ENCODE assay signal across 8 cellular contexts in the genomic region with DNA sequence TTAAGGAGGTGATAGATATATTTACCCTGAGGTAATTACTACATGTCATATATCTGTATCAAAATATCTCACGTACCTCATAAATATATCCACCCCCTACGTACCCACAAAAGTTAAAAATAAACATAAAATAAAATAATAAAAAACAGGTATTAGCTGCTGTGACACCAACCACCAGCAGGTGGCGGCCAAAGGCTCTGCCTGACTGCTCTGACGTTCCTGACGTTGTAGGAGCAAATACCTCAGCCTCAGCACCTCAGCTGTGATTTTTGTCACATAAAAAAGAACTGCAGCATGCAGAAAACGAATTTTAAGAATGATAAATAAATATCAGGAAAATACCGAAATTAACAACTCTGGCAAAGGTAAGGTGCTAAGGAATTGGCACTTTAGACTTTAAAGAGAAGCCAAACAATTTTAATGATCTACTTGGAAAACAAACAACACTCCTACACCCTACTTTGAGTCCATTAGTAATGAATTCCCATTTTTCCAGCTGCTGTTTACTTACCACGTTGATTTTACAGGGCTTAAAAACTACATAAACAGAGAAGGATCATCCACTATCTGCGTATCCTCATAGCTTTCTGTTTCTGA.
DNase-seq lines count a peak whose midpoint lies in the region; ATAC-seq, FAIRE-seq and TF ChIP-seq lines count a peak whose summit lies in the region.

No MANE protein-coding gene starts in this region.

- intact Hi-C loops in K562 (cut with micrococcal nuclease): loop anchor here (1.0 to 2.0 kb wide), 2 partner anchors 261 to 1122 kb away; no protein-coding TSS in a partner anchor

- H3K9ac ChIP-seq in K562 (ENCODE audit: insufficient read depth in 1 of 2, low read depth in 2 of 2, low read length in 2 of 2): no peak overlapping the region

- peak; percentile 56 for ATAC-seq in GM18519 (IDR thresholded peaks at IDR 0.05; ENCODE audit: low FRiP score, unreplicated experiment)
- ATAC-seq in K562: peak; percentile 84

- no peak overlapping the region for H3K27ac ChIP-seq in K562 (ENCODE audit: extremely low read depth, low read depth, low read length)

- H3K4me3 ChIP-seq in K562: no peak overlapping the region

- H3K79me2 ChIP-seq in K562 (ENCODE audit: control insufficient read depth, insufficient read depth, low read length): no peaks in the 10 kb centered on the region

- H3K4me2 ChIP-seq in K562 (ENCODE audit: insufficient read depth, low read length): no peak overlapping the region

- peak; percentile 67 to 70 for TF ChIP-seq RAD21 in K562 (CRISPR knock-in tag; conservative IDR thresholded peaks at IDR 0.05 in 1 of 2, IDR thresholded peaks at IDR 0.05 in 1 of 2)

- no TSS peak for BruUV-seq in K562 (replicated peaks; lab: Mats Ljungman, UMichigan)

- no peak for TF ChIP-seq EP300 in K562 (IDR thresholded peaks at IDR 0.05; ENCODE audit: low read length)

- no peaks in the 10 kb centered on the region for H3K4me1 ChIP-seq in K562 (replicated peaks in 1 of 2; ENCODE audit: control insufficient read depth in 2 of 2, insufficient read depth in 2 of 2, low read length in 2 of 2)

- no peaks in the 10 kb centered on the region for H3K9me3 ChIP-seq in K562 (replicated peaks; ENCODE audit: control insufficient read depth, insufficient read depth, low read depth, low read length)

- no peaks in the 10 kb centered on the region for H4K20me1 ChIP-seq in K562 (replicated peaks; ENCODE audit: control insufficient read depth, insufficient read depth, low read length)

- TF ChIP-seq CTCF in K562 (IDR thresholded peaks at IDR 0.05 in 2 of 3, conservative IDR thresholded peaks at IDR 0.05 in 1 of 3; ENCODE audit: insufficient read depth in 2 of 3, low read depth in 1 of 3, low read length in 3 of 3): peak; percentile 78 to 91 (median 78)

- CTCF ChIA-PET in K562 (lab: Yijun Ruan, JAX; ENCODE audit: low intra/inter-chr PET ratio): interaction anchor here (0.7 to 1.3 kb wide), 2 partner anchors 13 to 262 kb away, joined by 6 to 8 read pairs; no protein-coding TSS in a partner anchor

- POLR2A ChIA-PET in K562 (lab: Yijun Ruan, JAX): interaction anchor here (1.2 kb wide), 1 partner anchor 21 kb away, joined by 3 read pairs; no protein-coding TSS in a partner anchor

- H3K9me1 ChIP-seq in K562 (ENCODE audit: control insufficient read depth, insufficient read depth, low read length): no peaks in the 10 kb centered on the region

- in situ Hi-C loops in KBM-7 (cut with MboI; ENCODE audit: low pct_unique_long_range_greater_than_20kb, low sequenced_read_pairs): no loop called here
- in situ Hi-C loops in K562 (cut with MboI): loop anchor here (5.0 kb wide), 1 partner anchor 263 kb away; no protein-coding TSS in a partner anchor

- H3K36me3 ChIP-seq in K562 (ENCODE audit: control insufficient read depth, insufficient read depth, low read length): no peaks in the 10 kb centered on the region

- H2AFZ ChIP-seq in K562 (ENCODE audit: low read depth, low read length): no peak overlapping the region

- WGBS in K562 (ENCODE audit: insufficient coverage, low coverage, missing lambda C conversion rate): 3% methylated on average over 9 of the region's 9 CpGs

- no peaks in the 10 kb centered on the region for H3K27me3 ChIP-seq in K562 (ENCODE audit: control insufficient read depth in 2 of 2, insufficient read depth in 2 of 2, low read length in 2 of 2)

- peak; percentile 85 for FAIRE-seq in K562 (lab: Jason Lieb, UNC)

- DNase-seq in AG08396 (ENCODE audit: low spot score): peak; percentile 66
- peak; percentile 39 for DNase-seq in KBM-7
- peak; percentile 32 for DNase-seq in T follicular helper cell (ENCODE audit: low read depth)
- DNase-seq in K562 (ENCODE audit: extremely low read depth in 1 of 4, low spot score in 3 of 4): peak; percentile 44 to 62 (median 52)
- peak; percentile 52 for DNase-seq in inferior parietal cortex (ENCODE audit: extremely low spot score)
- DNase-seq in stimulated activated CD4-positive, alpha-beta T cell treated with anti-CD3 and anti-CD28 coated beads, Interleukin-1b, Interleukin-23, amount 100 ng/mL, for 24 hours (ENCODE audit: low read depth in 4 of 4, low spot score in 1 of 4): peak; percentile 9 to 27 (median 22)
- DNase-seq in mesenteric fat pad (ENCODE audit: low spot score): no peak

- no peak for TF ChIP-seq POLR2A in K562 (conservative IDR thresholded peaks at IDR 0.05)

TF ChIP-seq in K562, 482 proteins besides CTCF, POLR2A, EP300 and RAD21:
- TF ChIP-seq C11orf30 (IDR thresholded peaks at IDR 0.05; ENCODE audit: low read depth): no peak
- peak; percentile 37; the same call in 1 of the 2 replicates for TF ChIP-seq SMC3 (conservative IDR thresholded peaks at IDR 0.05; ENCODE audit: insufficient read depth, low read depth, low read length)
- no peak for TF ChIP-seq ATF1 (CRISPR knock-in tag; IDR thresholded peaks at IDR 0.05)
- peak; percentile 62 for TF ChIP-seq ATF1 (tag; IDR thresholded peaks at IDR 0.05)
- TF ChIP-seq ZNF583 (CRISPR knock-in tag; IDR thresholded peaks at IDR 0.05): no peak
- TF ChIP-seq ZBTB8A (IDR thresholded peaks at IDR 0.05; ENCODE audit: partially characterized antibody): no peak
- TF ChIP-seq NCOA2 (IDR thresholded peaks at IDR 0.05; ENCODE audit: partially characterized antibody in 2 of 2): no peak
- peak; percentile 66 for TF ChIP-seq CREM (IDR thresholded peaks at IDR 0.05; ENCODE audit: low read depth)
